ENCODE assay signal across 30 cellular contexts in the genomic region with DNA sequence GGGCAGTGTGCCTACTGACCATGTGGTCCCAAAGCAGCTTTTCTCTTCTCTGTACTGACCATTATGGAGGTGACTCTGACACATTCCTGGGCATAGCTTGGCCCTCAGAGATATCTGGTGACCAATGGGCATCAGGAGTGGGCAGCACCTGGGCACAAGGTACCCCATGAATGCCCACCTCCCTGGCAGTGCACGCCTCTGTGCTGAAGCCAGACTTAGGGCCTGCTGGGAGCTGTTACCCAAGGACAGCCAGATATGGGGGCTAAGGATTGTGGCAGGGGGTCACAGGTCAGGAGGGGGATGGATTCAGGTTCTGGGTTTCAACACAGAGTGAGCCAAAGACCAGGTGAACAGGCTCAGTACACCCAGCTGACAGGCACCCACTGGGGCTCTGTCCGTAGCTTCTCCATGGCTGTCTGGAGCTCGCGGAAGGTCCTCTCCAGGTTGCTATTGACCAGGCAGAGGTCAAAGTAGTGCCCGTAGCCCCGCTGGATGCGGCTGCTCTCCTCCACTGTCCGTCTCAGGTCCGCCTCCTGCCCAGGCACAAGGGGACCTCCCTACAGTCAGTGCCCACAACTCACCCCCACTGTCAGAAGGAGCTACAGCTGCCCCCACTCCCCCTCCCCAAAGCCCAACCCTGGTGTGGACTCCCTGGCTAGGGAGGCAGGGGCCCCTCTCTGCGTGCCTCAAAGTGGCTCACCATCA. TPM values are rescaled to one million over a fixed set of nuclear protein-coding genes. Genes with fewer than 3 reads are reported as not detected.
"Had no signal": no experiment of that assay in that cellular context is flagged by ENCODE, and none has a peak within 500 bp of the region (broad histone marks: within the 10 kb centered on the region; RNA-seq: fewer than 3 reads in every experiment).

No MANE protein-coding gene starts in this region.

- H3K4me1 ChIP-seq: vagina had no signal

- H3K9me3 ChIP-seq: adrenal gland, body of pancreas, gastroesophageal sphincter, lower lobe of right lung, mucosa of descending colon, stomach, thyroid gland, upper lobe of left lung, vagina had no signal

- H3K4me3 ChIP-seq: adrenal gland, body of pancreas, cardiac muscle cell, gastroesophageal sphincter, lower lobe of right lung, mucosa of descending colon, smooth muscle cell, stomach, thyroid gland, upper lobe of left lung, vagina had no signal

- H3K27ac Mint-ChIP-seq: activated naive CD4-positive, alpha-beta T cell treated with anti-CD3 and anti-CD28 coated beads for 36 hours; activated naive CD8-positive, alpha-beta T cell treated with anti-CD3 and anti-CD28 coated beads for 36 hours; activated T-helper 1 cell treated with anti-CD3 and anti-CD28 coated beads, Interleukin-12 subunit alpha, Interleukin-12 subunit beta, Interleukin-2, Interleukin-4 antibody, amounts not matched to agents 30 ng/mL and 10 ng/mL and 1 ng/mL, durations not matched to agents 14 hours and 24 hours and 36 hours; effector memory CD8-positive, alpha-beta T cell; natural killer cell treated with Interleukin-12 subunit alpha and Interleukin-12 subunit beta and Interleukin-15 and Interleukin-18, amount 100 ng/mL, for 72 hours; progenitor cell of endocrine pancreas; stimulated activated naive B cell treated with anti-CD40 and anti-IgM and Interleukin-4, amounts not matched to agents 10 μg/mL and 1 μg/mL and 100 μg/mL, for 72 hours; T-helper 17 cell had no signal

- H3K9me3 Mint-ChIP-seq: activated naive CD4-positive, alpha-beta T cell treated with anti-CD3 and anti-CD28 coated beads for 36 hours; activated naive CD8-positive, alpha-beta T cell treated with anti-CD3 and anti-CD28 coated beads for 36 hours; activated T-helper 1 cell treated with anti-CD3 and anti-CD28 coated beads, Interleukin-12 subunit alpha, Interleukin-12 subunit beta, Interleukin-2, Interleukin-4 antibody, amounts not matched to agents 30 ng/mL and 10 ng/mL and 1 ng/mL, durations not matched to agents 14 hours and 24 hours and 36 hours; effector memory CD8-positive, alpha-beta T cell; natural killer cell treated with Interleukin-12 subunit alpha and Interleukin-12 subunit beta and Interleukin-15 and Interleukin-18, amount 100 ng/mL, for 72 hours; stimulated activated naive B cell treated with anti-CD40 and anti-IgM and Interleukin-4, amounts not matched to agents 10 μg/mL and 1 μg/mL and 100 μg/mL, for 72 hours had no signal

- H3K27me3 Mint-ChIP-seq: activated naive CD8-positive, alpha-beta T cell treated with anti-CD3 and anti-CD28 coated beads for 36 hours had no signal

- H3K4me2 ChIP-seq: smooth muscle cell had no signal

- H3K27ac ChIP-seq: adrenal gland, body of pancreas, cardiac muscle cell, gastroesophageal sphincter, lower lobe of right lung, stomach, thyroid gland, upper lobe of left lung, vagina, WERI-Rb-1 had no signal

- H3K4me3 Mint-ChIP-seq: activated naive CD4-positive, alpha-beta T cell treated with anti-CD3 and anti-CD28 coated beads for 36 hours; activated naive CD8-positive, alpha-beta T cell treated with anti-CD3 and anti-CD28 coated beads for 36 hours; activated T-helper 1 cell treated with anti-CD3 and anti-CD28 coated beads, Interleukin-12 subunit alpha, Interleukin-12 subunit beta, Interleukin-2, Interleukin-4 antibody, amounts not matched to agents 30 ng/mL and 10 ng/mL and 1 ng/mL, durations not matched to agents 14 hours and 24 hours and 36 hours; effector memory CD8-positive, alpha-beta T cell; natural killer cell treated with Interleukin-12 subunit alpha and Interleukin-12 subunit beta and Interleukin-15 and Interleukin-18, amount 100 ng/mL, for 72 hours; stimulated activated naive B cell treated with anti-CD40 and anti-IgM and Interleukin-4, amounts not matched to agents 10 μg/mL and 1 μg/mL and 100 μg/mL, for 72 hours; T-helper 17 cell had no signal

- H3K36me3 Mint-ChIP-seq: activated naive CD8-positive, alpha-beta T cell treated with anti-CD3 and anti-CD28 coated beads for 36 hours; natural killer cell treated with Interleukin-12 subunit alpha and Interleukin-12 subunit beta and Interleukin-15 and Interleukin-18, amount 100 ng/mL, for 72 hours; stimulated activated naive B cell treated with anti-CD40 and anti-IgM and Interleukin-4, amounts not matched to agents 10 μg/mL and 1 μg/mL and 100 μg/mL, for 72 hours had no signal

- DNase-seq: adrenal gland, cortex of kidney, mesendoderm, WERI-Rb-1 had no signal

- H3K36me3 ChIP-seq: adrenal gland, cardiac muscle cell, lower lobe of right lung, thyroid gland, upper lobe of left lung, WERI-Rb-1 had no signal

- H3K27me3 ChIP-seq: adrenal gland, body of pancreas, cardiac muscle cell, gastroesophageal sphincter, stomach, thyroid gland, upper lobe of left lung, vagina had no signal

RNA-seq across cellular contexts. Expression of a gene that starts 30.6 kb away (rescaled TPM):
- total RNA-seq: activated naive CD4-positive, alpha-beta T cell treated with anti-CD3 and anti-CD28 coated beads for 36 hours; activated naive CD8-positive, alpha-beta T cell treated with anti-CD3 and anti-CD28 coated beads for 36 hours; activated T-helper 1 cell treated with anti-CD3 and anti-CD28 coated beads, Interleukin-12 subunit alpha, Interleukin-12 subunit beta, Interleukin-2, Interleukin-4 antibody, amounts not matched to agents 30 ng/mL and 10 ng/mL and 1 ng/mL, durations not matched to agents 14 hours and 24 hours and 36 hours; cardiac muscle cell; cerebellum; endothelial cell of umbilical vein; fibroblast of lung; fibroblast of villous mesenchyme; kidney epithelial cell; myocyte; natural killer cell treated with Interleukin-12 subunit alpha and Interleukin-12 subunit beta and Interleukin-15 and Interleukin-18, amount 100 ng/mL, for 72 hours; osteocyte; progenitor cell of endocrine pancreas; renal cortical epithelial cell; smooth muscle cell; T-helper 17 cell had no signal
- polyA plus RNA-seq: cardiac muscle cell, endothelial cell of umbilical vein, fibroblast of lung, smooth muscle cell had no signal

RNA-seq across cellular contexts. Expression of a gene that starts 44.7 kb away (rescaled TPM):
- total RNA-seq: natural killer cell treated with Interleukin-12 subunit alpha and Interleukin-12 subunit beta and Interleukin-15 and Interleukin-18, amount 100 ng/mL, for 72 hours had no signal
